In genomic region chr2:33570681-33571080, GRCh38 we compare ENCODE assay signal across 36 cellular contexts.
"Had no signal": no experiment of that assay in that cellular context is flagged by ENCODE, and none has a peak within 500 bp of the region (broad histone marks: within the 10 kb centered on the region; RNA-seq: fewer than 3 reads in every experiment).

No MANE protein-coding gene starts in this region.

- H3K27me3 Mint-ChIP-seq: activated CD4-positive, alpha-beta memory T cell treated with anti-CD3 and anti-CD28 coated beads for 36 hours; activated naive CD8-positive, alpha-beta T cell treated with anti-CD3 and anti-CD28 coated beads for 36 hours; brain; effector memory CD8-positive, alpha-beta T cell; natural killer cell treated with Interleukin-12 subunit alpha and Interleukin-12 subunit beta and Interleukin-15 and Interleukin-18, amount 100 ng/mL, for 72 hours; progenitor cell of endocrine pancreas had no signal

- FAIRE-seq: endothelial cell of umbilical vein had no signal

- H3K36me3 ChIP-seq: adrenal gland, ascending aorta, cardiac muscle cell, colonic mucosa, neutrophil, ovary, right lobe of liver, suprapubic skin, tibial artery, upper lobe of right lung had no signal

- H3K4me1 ChIP-seq: adrenal gland, ascending aorta, colonic mucosa, foreskin keratinocyte, heart left ventricle, right lobe of liver, suprapubic skin, tibial artery, upper lobe of right lung had no signal

- H3K9me3 ChIP-seq: adrenal gland, ascending aorta, colonic mucosa, heart left ventricle, neutrophil, ovary, right lobe of liver, suprapubic skin, tibial artery, upper lobe of right lung had no signal

- H3K4me3 Mint-ChIP-seq: activated CD4-positive, alpha-beta memory T cell treated with anti-CD3 and anti-CD28 coated beads for 36 hours; activated naive CD4-positive, alpha-beta T cell treated with anti-CD3 and anti-CD28 coated beads for 36 hours; activated naive CD8-positive, alpha-beta T cell treated with anti-CD3 and anti-CD28 coated beads for 36 hours; activated T-helper 1 cell treated with anti-CD3 and anti-CD28 coated beads, Interleukin-12 subunit alpha, Interleukin-12 subunit beta, Interleukin-2, Interleukin-4 antibody, amounts not matched to agents 30 ng/mL and 10 ng/mL and 1 ng/mL, durations not matched to agents 14 hours and 24 hours and 36 hours; brain; effector memory CD8-positive, alpha-beta T cell; immature natural killer cell; natural killer cell treated with Interleukin-12 subunit alpha and Interleukin-12 subunit beta and Interleukin-15 and Interleukin-18, amount 100 ng/mL, for 72 hours; stimulated activated effector memory CD8-positive, alpha-beta T cell treated with anti-CD3 and anti-CD28 coated beads, Interleukin-12 subunit alpha, Interleukin-12 subunit beta, amount 100 ng/mL, for 72 hours; T-helper 1 cell treated with Interleukin-12 subunit alpha and Interleukin-12 subunit beta and Interleukin-4 antibody, amounts not matched to agents 30 μg/mL and 1 μg/mL, for 36 hours had no signal

- H3K4me1 Mint-ChIP-seq: brain; immature natural killer cell; stimulated activated effector memory CD8-positive, alpha-beta T cell treated with anti-CD3 and anti-CD28 coated beads, Interleukin-12 subunit alpha, Interleukin-12 subunit beta, amount 100 ng/mL, for 72 hours had no signal

- H3K36me3 Mint-ChIP-seq: activated CD4-positive, alpha-beta memory T cell treated with anti-CD3 and anti-CD28 coated beads for 36 hours; brain; natural killer cell treated with Interleukin-12 subunit alpha and Interleukin-12 subunit beta and Interleukin-15 and Interleukin-18, amount 100 ng/mL, for 72 hours; stimulated activated effector memory CD8-positive, alpha-beta T cell treated with anti-CD3 and anti-CD28 coated beads, Interleukin-12 subunit alpha, Interleukin-12 subunit beta, amount 100 ng/mL, for 72 hours had no signal

- DNase-seq: activated CD4-positive, alpha-beta memory T cell treated with anti-CD3 and anti-CD28 coated beads for 36 hours; activated CD4-positive, alpha-beta T cell treated with anti-CD3 and anti-CD28 coated beads for 48 hours; activated CD8-positive, alpha-beta memory T cell treated with anti-CD3 and anti-CD28 coated beads, Interleukin-2, amount 50 U/mL, for 4 hours; activated effector memory CD4-positive, alpha-beta T cell treated with anti-CD3 and anti-CD28 coated beads, Interleukin-2, amount 50 U/mL, for 16 hours; activated naive CD4-positive, alpha-beta T cell treated with anti-CD3 and anti-CD28 coated beads for 36 hours; activated naive CD8-positive, alpha-beta T cell treated with anti-CD3 and anti-CD28 coated beads for 36 hours; activated T-cell treated with anti-CD3 and anti-CD28 coated beads, Interleukin-2, amount 50 U/mL, for 1 hour; adrenal gland; cerebellar nuclear complex; colonic mucosa; effector memory CD8-positive, alpha-beta T cell; foreskin keratinocyte; heart left ventricle; hypothalamus; immature natural killer cell; kidney; ovary; right lobe of liver; stimulated activated CD4-positive, alpha-beta T cell treated with anti-CD3 and anti-CD28 coated beads, Interleukin-12 subunit alpha, Interleukin-12 subunit beta, amount 100 ng/mL, for 4 hours; stimulated activated CD4-positive, alpha-beta T cell treated with anti-CD3 and anti-CD28 coated beads, Interleukin-4, amount 100 ng/mL, for 24 hours; T-helper 9 cell; tibial artery; upper lobe of right lung had no signal

- H3K27me3 ChIP-seq: adrenal gland, ascending aorta, cardiac muscle cell, colonic mucosa, foreskin keratinocyte, heart left ventricle, neutrophil, ovary, right lobe of liver, suprapubic skin, tibial artery, upper lobe of right lung had no signal

- H3K27ac Mint-ChIP-seq: activated CD4-positive, alpha-beta memory T cell treated with anti-CD3 and anti-CD28 coated beads for 36 hours; activated naive CD4-positive, alpha-beta T cell treated with anti-CD3 and anti-CD28 coated beads for 36 hours; activated naive CD8-positive, alpha-beta T cell treated with anti-CD3 and anti-CD28 coated beads for 36 hours; activated T-helper 1 cell treated with anti-CD3 and anti-CD28 coated beads, Interleukin-12 subunit alpha, Interleukin-12 subunit beta, Interleukin-2, Interleukin-4 antibody, amounts not matched to agents 30 ng/mL and 10 ng/mL and 1 ng/mL, durations not matched to agents 14 hours and 24 hours and 36 hours; brain; effector memory CD8-positive, alpha-beta T cell; immature natural killer cell; natural killer cell treated with Interleukin-12 subunit alpha and Interleukin-12 subunit beta and Interleukin-15 and Interleukin-18, amount 100 ng/mL, for 72 hours; progenitor cell of endocrine pancreas; stimulated activated effector memory CD8-positive, alpha-beta T cell treated with anti-CD3 and anti-CD28 coated beads, Interleukin-12 subunit alpha, Interleukin-12 subunit beta, amount 100 ng/mL, for 72 hours; T-helper 1 cell treated with Interleukin-12 subunit alpha and Interleukin-12 subunit beta and Interleukin-4 antibody, amounts not matched to agents 30 μg/mL and 1 μg/mL, for 36 hours had no signal

- H3K9me3 Mint-ChIP-seq: activated CD4-positive, alpha-beta memory T cell treated with anti-CD3 and anti-CD28 coated beads for 36 hours; activated naive CD4-positive, alpha-beta T cell treated with anti-CD3 and anti-CD28 coated beads for 36 hours; activated naive CD8-positive, alpha-beta T cell treated with anti-CD3 and anti-CD28 coated beads for 36 hours; activated T-helper 1 cell treated with anti-CD3 and anti-CD28 coated beads, Interleukin-12 subunit alpha, Interleukin-12 subunit beta, Interleukin-2, Interleukin-4 antibody, amounts not matched to agents 30 ng/mL and 10 ng/mL and 1 ng/mL, durations not matched to agents 14 hours and 24 hours and 36 hours; brain; effector memory CD8-positive, alpha-beta T cell; immature natural killer cell; natural killer cell treated with Interleukin-12 subunit alpha and Interleukin-12 subunit beta and Interleukin-15 and Interleukin-18, amount 100 ng/mL, for 72 hours; stimulated activated effector memory CD8-positive, alpha-beta T cell treated with anti-CD3 and anti-CD28 coated beads, Interleukin-12 subunit alpha, Interleukin-12 subunit beta, amount 100 ng/mL, for 72 hours; T-helper 1 cell treated with Interleukin-12 subunit alpha and Interleukin-12 subunit beta and Interleukin-4 antibody, amounts not matched to agents 30 μg/mL and 1 μg/mL, for 36 hours had no signal

- H3K27ac ChIP-seq: adrenal gland, ascending aorta, cardiac muscle cell, colonic mucosa, foreskin keratinocyte, heart left ventricle, neutrophil, ovary, right lobe of liver, skin epidermis, suprapubic skin, tibial artery, upper lobe of right lung, VCaP had no signal

- H3K4me3 ChIP-seq: adrenal gland, ascending aorta, cardiac muscle cell, colonic mucosa, heart left ventricle, ovary, right lobe of liver, skin epidermis, suprapubic skin, tibial artery, upper lobe of right lung had no signal

- ATAC-seq: effector memory CD8-positive, alpha-beta T cell; foreskin keratinocyte; heart left ventricle; natural killer cell treated with Interleukin-12 subunit alpha and Interleukin-12 subunit beta and Interleukin-15 and Interleukin-18, amount 100 ng/mL, for 72 hours; right lobe of liver; stimulated activated effector memory CD8-positive, alpha-beta T cell treated with anti-CD3 and anti-CD28 coated beads, Interleukin-12 subunit alpha, Interleukin-12 subunit beta, amount 100 ng/mL, for 72 hours; upper lobe of right lung had no signal
